ENCODE assay signal across 10 cellular contexts in genomic region chr5:91170266-91170665, GRCh38.
DNase-seq lines count a peak whose midpoint lies in the region; ATAC-seq, FAIRE-seq and TF ChIP-seq lines count a peak whose summit lies in the region.
"Had no signal": no experiment of that assay in that cellular context is flagged by ENCODE, and none has a peak within 500 bp of the region (broad histone marks: within the 10 kb centered on the region; RNA-seq: fewer than 3 reads in every experiment).

No MANE protein-coding gene starts in this region.

- peak; percentile 57 for ATAC-seq in activated CD8-positive, alpha-beta memory T cell treated with anti-CD3 and anti-CD28 coated beads, Interleukin-2, amount 10 ng/mL, durations not matched to agents 7 days and 5 days
- ATAC-seq in PC-3: no peak
- ATAC-seq in stimulated activated naive CD8-positive, alpha-beta T cell treated with anti-CD3 and anti-CD28 coated beads, Interleukin-15, Interleukin-2, amounts not matched to agents 100 U/mL and 50 U/mL, for 24 hours: peak; percentile 94

- H3K27ac Mint-ChIP-seq in activated CD8-positive, alpha-beta memory T cell treated with anti-CD3 and anti-CD28 coated beads, Interleukin-2, amount 10 ng/mL, durations not matched to agents 7 days and 5 days: peak overlapping the region; percentile 45
- H3K27ac Mint-ChIP-seq in endothelial cell (ENCODE audit: unreplicated experiment): no peak overlapping the region

- H3K27me3 Mint-ChIP-seq in activated CD8-positive, alpha-beta memory T cell treated with anti-CD3 and anti-CD28 coated beads, Interleukin-2, amount 10 ng/mL, durations not matched to agents 7 days and 5 days: peaks cover 9% of the 10 kb centered on the region
- peaks cover 2% of the 10 kb centered on the region for H3K27me3 Mint-ChIP-seq in endothelial cell (ENCODE audit: unreplicated experiment)

- H3K9me3 ChIP-seq in PC-3 (ENCODE audit: low read length): no peaks in the 10 kb centered on the region
- no peaks in the 10 kb centered on the region for H3K9me3 ChIP-seq in endothelial cell of umbilical vein (replicated peaks; ENCODE audit: control insufficient read depth, insufficient read depth, low read length)
- H3K9me3 ChIP-seq: BE2C had no signal

- H3K36me3 Mint-ChIP-seq in activated CD8-positive, alpha-beta memory T cell treated with anti-CD3 and anti-CD28 coated beads, Interleukin-2, amount 10 ng/mL, durations not matched to agents 7 days and 5 days: peaks cover 5% of the 10 kb centered on the region
- no peaks in the 10 kb centered on the region for H3K36me3 Mint-ChIP-seq in endothelial cell (ENCODE audit: low read depth, unreplicated experiment)

- no peak for TF ChIP-seq POLR2A in endothelial cell of umbilical vein (IDR thresholded peaks at IDR 0.05; ENCODE audit: low read depth, low read length)

- CTCF ChIA-PET in activated CD8-positive, alpha-beta memory T cell treated with anti-CD3 and anti-CD28 coated beads, Interleukin-2, amount 10 ng/mL, durations not matched to agents 7 days and 5 days (lab: Charles Lee): no interaction called here
- CTCF ChIA-PET in PC-3 (lab: Charles Lee): no interaction called here
- CTCF ChIA-PET in endothelial cell of umbilical vein (lab: Charles Lee): interaction anchor here (1.1 kb wide), 1 partner anchor 13 kb away, joined by 3 read pairs; no protein-coding TSS in a partner anchor

- H3K9me3 Mint-ChIP-seq in activated CD8-positive, alpha-beta memory T cell treated with anti-CD3 and anti-CD28 coated beads, Interleukin-2, amount 10 ng/mL, durations not matched to agents 7 days and 5 days (ENCODE audit: low read depth): no peaks in the 10 kb centered on the region
- no peaks in the 10 kb centered on the region for H3K9me3 Mint-ChIP-seq in endothelial cell (ENCODE audit: unreplicated experiment)

- no peak overlapping the region for H2AFZ ChIP-seq in PC-3 (ENCODE audit: low read length)
- no peak overlapping the region for H2AFZ ChIP-seq in endothelial cell of umbilical vein (ENCODE audit: low read depth, low read length)

- H3K4me1 ChIP-seq in PC-3 (ENCODE audit: insufficient read depth, low read length) (peaks cover 22% of the 10 kb centered on the region), endothelial cell of umbilical vein (ENCODE audit: control insufficient read depth, extremely low read depth, insufficient read depth, low read length) (peaks cover 17% of the 10 kb centered on the region)
- H3K4me1 ChIP-seq: BE2C had no signal

- POLR2A ChIA-PET in PC-3 (lab: Charles Lee; ENCODE audit: unreplicated experiment): no interaction called here
- POLR2A ChIA-PET in endothelial cell of umbilical vein (lab: Charles Lee): no interaction called here

- intact Hi-C loops in PC-3 (cut with micrococcal nuclease): no loop called here
- intact Hi-C loops in endothelial cell of umbilical vein (cut with micrococcal nuclease): no loop called here

- H3K79me2 ChIP-seq in PC-3 (ENCODE audit: low read length) (no peaks in the 10 kb centered on the region), endothelial cell of umbilical vein (ENCODE audit: control insufficient read depth, insufficient read depth, low read length) (no peaks in the 10 kb centered on the region)

- no peak overlapping the region for H3K4me3 ChIP-seq in PC-3 (ENCODE audit: low read length)
- no peak overlapping the region for H3K4me3 ChIP-seq in endothelial cell of umbilical vein (replicated peaks in 1 of 3; ENCODE audit: insufficient read depth in 1 of 3, low read depth in 1 of 3, low read length in 3 of 3)

- dilution Hi-C loops in endothelial cell of umbilical vein (cut with MboI; ENCODE audit: extremely low pct_ligation_motif_present, low sequenced_read_pairs): no loop called here

- H3K27ac ChIP-seq in PC-3 (ENCODE audit: low read length): 0 out of 2 replicates have a peak overlapping the region, but pooled peaks have one; percentile 4
- no peak overlapping the region for H3K27ac ChIP-seq in endothelial cell of umbilical vein (ENCODE audit: insufficient read depth, low read depth, low read length)

- no peaks in the 10 kb centered on the region for H4K20me1 ChIP-seq in PC-3 (ENCODE audit: low read length)
- no peaks in the 10 kb centered on the region for H4K20me1 ChIP-seq in endothelial cell of umbilical vein (replicated peaks; ENCODE audit: control insufficient read depth, extremely low read depth, insufficient read depth, low read length)

- no peak for DNase-seq in activated CD8-positive, alpha-beta memory T cell treated with anti-CD3 and anti-CD28 coated beads, Interleukin-2, amount 10 ng/mL, durations not matched to agents 7 days and 5 days
- no peak for DNase-seq in activated CD8-positive, alpha-beta memory T cell treated with anti-CD3 and anti-CD28 coated beads for 24 hours
- DNase-seq in PC-3 (peak; percentile 45), endothelial cell of umbilical vein (ENCODE audit: low read depth, low spot score) (peak; percentile 45), NCI-H345 treated with DMSO at 0.1 percent for 48 hours (lab: John Stamatoyannopoulos, UW; ENCODE audit: unreplicated experiment) (no peak), endothelial cell (ENCODE audit: low spot score) (no peak), HuH-7.5 (ENCODE audit: low spot score) (no peak)
- DNase-seq in stimulated activated naive CD8-positive, alpha-beta T cell treated with anti-CD3 and anti-CD28 coated beads, Interleukin-15, Interleukin-2, amounts not matched to agents 100 U/mL and 50 U/mL, for 24 hours: no peak
- DNase-seq: BE2C, NCI-H2171 treated with DMSO at 0.1 percent for 48 hours had no signal

- H3K9me1 ChIP-seq in endothelial cell of umbilical vein (replicated peaks; ENCODE audit: control insufficient read depth, extremely low read depth, insufficient read depth, low read length): no peaks in the 10 kb centered on the region

- H3K9ac ChIP-seq in PC-3 (ENCODE audit: low read length) (no peak overlapping the region), endothelial cell of umbilical vein (replicated peaks; ENCODE audit: extremely low read depth, insufficient read depth, low read length) (no peak overlapping the region)

- no peak for TF ChIP-seq CTCF in PC-3 (conservative IDR thresholded peaks at IDR 0.05; ENCODE audit: low read depth, low read length)
- no peak for TF ChIP-seq CTCF in endothelial cell of umbilical vein (IDR thresholded peaks at IDR 0.05; ENCODE audit: extremely low read depth in 1 of 2, insufficient read depth in 1 of 2, low read depth in 1 of 2, low read length in 2 of 2)
- no peak for TF ChIP-seq CTCF in endothelial cell (IDR thresholded peaks at IDR 0.05; ENCODE audit: unreplicated experiment)

- no peak for FAIRE-seq in endothelial cell of umbilical vein (lab: Jason Lieb, UNC)

- H3K36me3 ChIP-seq in PC-3 (ENCODE audit: low read depth, low read length) (no peaks in the 10 kb centered on the region), endothelial cell of umbilical vein (ENCODE audit: control insufficient read depth in 2 of 2, extremely low read depth in 1 of 2, insufficient read depth in 2 of 2, low read length in 2 of 2) (no peaks in the 10 kb centered on the region)
- H3K36me3 ChIP-seq: BE2C had no signal

- H3K9me2 ChIP-seq in PC-3 (replicated peaks; ENCODE audit: low read length): no peaks in the 10 kb centered on the region

- H3K4me1 Mint-ChIP-seq in activated CD8-positive, alpha-beta memory T cell treated with anti-CD3 and anti-CD28 coated beads, Interleukin-2, amount 10 ng/mL, durations not matched to agents 7 days and 5 days: peaks cover 12% of the 10 kb centered on the region
- H3K4me1 Mint-ChIP-seq in endothelial cell (ENCODE audit: unreplicated experiment): peaks cover 13% of the 10 kb centered on the region

- H3F3A ChIP-seq in PC-3 (ENCODE audit: low read length, unreplicated experiment): no peaks in the 10 kb centered on the region

- H3K4me2 ChIP-seq in PC-3 (ENCODE audit: low read length) (no peak overlapping the region), endothelial cell of umbilical vein (ENCODE audit: insufficient read depth, low read length) (no peak overlapping the region)

- no peaks in the 10 kb centered on the region for H3K27me3 ChIP-seq in PC-3 (ENCODE audit: low read length)
- no peaks in the 10 kb centered on the region for H3K27me3 ChIP-seq in endothelial cell of umbilical vein (ENCODE audit: control insufficient read depth in 2 of 2, insufficient read depth in 2 of 2, low read length in 2 of 2)
- H3K27me3 ChIP-seq: BE2C had no signal

- H3K4me3 Mint-ChIP-seq in activated CD8-positive, alpha-beta memory T cell treated with anti-CD3 and anti-CD28 coated beads, Interleukin-2, amount 10 ng/mL, durations not matched to agents 7 days and 5 days: no peak overlapping the region
- H3K4me3 Mint-ChIP-seq in endothelial cell (ENCODE audit: unreplicated experiment): no peak overlapping the region

- BruUV-seq in PC-3 (replicated peaks; lab: Mats Ljungman, UMichigan) (no TSS peak), endothelial cell of umbilical vein (replicated peaks; lab: Mats Ljungman, UMichigan) (no TSS peak)

TF ChIP-seq in endothelial cell of umbilical vein, 7 proteins besides CTCF, POLR2A, EP300 and RAD21:
- peak; percentile 56 for TF ChIP-seq GATA2 (IDR thresholded peaks at IDR 0.05; ENCODE audit: insufficient read depth, insufficient read length, low read depth, low read length)
- no peak for TF ChIP-seq MYC (IDR thresholded peaks at IDR 0.05; ENCODE audit: low read depth, low read length)
- no peak for TF ChIP-seq MAX (IDR thresholded peaks at IDR 0.05; ENCODE audit: insufficient read depth, insufficient read length)
- TF ChIP-seq FOS (IDR thresholded peaks at IDR 0.05; ENCODE audit: borderline replicate concordance, insufficient read depth, low read length): peak; percentile 25
- no peak for TF ChIP-seq EZH2 (IDR thresholded peaks at IDR 0.05; ENCODE audit: borderline replicate concordance, low read depth, low read length, severe bottlenecking)
- TF ChIP-seq POLR2AphosphoS5 (IDR thresholded peaks at IDR 0.05; ENCODE audit: insufficient read depth, low read depth, low read length): no peak

Comparison
In these comparisons a context has a peak if more than half of its experiments do, and no peak if none do; other contexts are left out.
1. DNase-seq: peak in PC-3 (single experiment) and endothelial cell of umbilical vein (single experiment); none in activated CD8-positive, alpha-beta memory T cell treated with anti-CD3 and anti-CD28 coated beads, Interleukin-2, amount 10 ng/mL, durations not matched to agents 7 days and 5 days (single experiment), activated CD8-positive, alpha-beta memory T cell treated with anti-CD3 and anti-CD28 coated beads for 24 hours (single experiment), stimulated activated naive CD8-positive, alpha-beta T cell treated with anti-CD3 and anti-CD28 coated beads, Interleukin-15, Interleukin-2, amounts not matched to agents 100 U/mL and 50 U/mL, for 24 hours (single experiment), NCI-H345 treated with DMSO at 0.1 percent for 48 hours (single experiment), endothelial cell (single experiment) and HuH-7.5 (single experiment).